Comparison of ENCODE assay signal across 10 cellular contexts in genomic region chr17:77182205-77182604, GRCh38. TPM values are rescaled to one million over a fixed set of nuclear protein-coding genes. Genes with fewer than 3 reads are reported as not detected.
DNase-seq lines count a peak whose midpoint lies in the region; ATAC-seq and TF ChIP-seq lines count a peak whose summit lies in the region.
"Had no signal": no experiment of that assay in that cellular context is flagged by ENCODE, and none has a peak within 500 bp of the region (broad histone marks: within the 10 kb centered on the region; RNA-seq: fewer than 3 reads in every experiment).

No MANE protein-coding gene starts in this region.

- H3K79me2 ChIP-seq in GM23248 (ENCODE audit: insufficient read depth) = peaks cover 100% of the 10 kb centered on the region

- no peak for ATAC-seq in sciatic nerve

- H3K9me3 ChIP-seq in BLaER1 treated with 17β-estradiol and CSF1 and Interleukin-3, amounts not matched to agents 10 nM and 100 nM (replicated peaks in 1 of 11) = peaks cover 0 to 15% (median 6%) of the 10 kb centered on the region in 11 experiments; a peak in 11 of 22 replicates
- no peaks in the 10 kb centered on the region for H3K9me3 ChIP-seq in GM23248 (ENCODE audit: low read depth)

- intact Hi-C loops in sciatic nerve (cut with DNase I) = no loop called here

- no peaks in the 10 kb centered on the region for H3K9me2 ChIP-seq in GM23248 (ENCODE audit: insufficient read depth)

- peaks cover 32% of the 10 kb centered on the region for H3K4me1 Mint-ChIP-seq in activated CD4-positive, alpha-beta memory T cell treated with anti-CD3 and anti-CD28 coated beads, Interleukin-2, amount 10 ng/mL, durations not matched to agents 7 days and 5 days
- H3K4me1 Mint-ChIP-seq in mesothelial cell of epicardium = peaks cover 26% of the 10 kb centered on the region

- H3K36me3 ChIP-seq in BLaER1 treated with 17β-estradiol and CSF1 and Interleukin-3, amounts not matched to agents 10 nM and 100 nM = peaks cover 0 to 67% (median 12%) of the 10 kb centered on the region in 11 experiments; a peak in 14 of 22 replicates
- no peaks in the 10 kb centered on the region for H3K36me3 ChIP-seq in GM23248 (ENCODE audit: low read depth)

- peaks cover 14% of the 10 kb centered on the region for H3K36me3 Mint-ChIP-seq in activated CD4-positive, alpha-beta memory T cell treated with anti-CD3 and anti-CD28 coated beads, Interleukin-2, amount 10 ng/mL, durations not matched to agents 7 days and 5 days (ENCODE audit: low read depth)
- H3K36me3 Mint-ChIP-seq in mesothelial cell of epicardium = no peaks in the 10 kb centered on the region

- POLR2A ChIA-PET in activated CD4-positive, alpha-beta memory T cell treated with anti-CD3 and anti-CD28 coated beads, Interleukin-2, amount 10 ng/mL, durations not matched to agents 7 days and 5 days (lab: Charles Lee) = interaction anchor here (1.7 to 3.0 kb wide), 4 partner anchors 22 to 94 kb away, joined by 5 to 18 read pairs (median 6); partner anchors contain the start of gene SEC14L1

- H3F3A ChIP-seq in GM23248 (ENCODE audit: insufficient read depth) = peaks cover 31% of the 10 kb centered on the region

- H3K9me3 Mint-ChIP-seq in activated CD4-positive, alpha-beta memory T cell treated with anti-CD3 and anti-CD28 coated beads, Interleukin-2, amount 10 ng/mL, durations not matched to agents 7 days and 5 days = no peaks in the 10 kb centered on the region
- no peaks in the 10 kb centered on the region for H3K9me3 Mint-ChIP-seq in mesothelial cell of epicardium

- no peak overlapping the region for H2AFZ ChIP-seq in GM23248

- peaks cover 38 to 74% (median 57%) of the 10 kb centered on the region in 10 experiments for H3K4me1 ChIP-seq in BLaER1 treated with 17β-estradiol and CSF1 and Interleukin-3, amounts not matched to agents 10 nM and 100 nM
- H3K4me1 ChIP-seq in GM23248 (ENCODE audit: insufficient read depth) = peaks cover 38% of the 10 kb centered on the region

- 69 to 76% methylated on average over 2 of the region's 2 CpGs for WGBS in GM23248 (ENCODE audit: low coverage in 1 of 2, low lambda C conversion rate in 2 of 2, missing lambda C conversion rate in 2 of 2), 2 experiments

- CTCF ChIA-PET in activated CD4-positive, alpha-beta memory T cell treated with anti-CD3 and anti-CD28 coated beads, Interleukin-2, amount 10 ng/mL, durations not matched to agents 7 days and 5 days (lab: Charles Lee) = interaction anchor here (0.6 to 2.0 kb wide), 5 partner anchors 10 to 1817 kb away, joined by 3 to 7 read pairs (median 4); partner anchors contain the start of gene SEC14L1

- peak overlapping the region; percentile 11 for H3K4me3 Mint-ChIP-seq in activated CD4-positive, alpha-beta memory T cell treated with anti-CD3 and anti-CD28 coated beads, Interleukin-2, amount 10 ng/mL, durations not matched to agents 7 days and 5 days
- H3K4me3 Mint-ChIP-seq in mesothelial cell of epicardium = no peak overlapping the region

- peak overlapping the region in 3 of 10 experiments; percentile 21 to 39 (median 28); a peak in 4 of 20 replicates for H3K4me3 ChIP-seq in BLaER1 treated with 17β-estradiol and CSF1 and Interleukin-3, amounts not matched to agents 10 nM and 100 nM
- 0 out of 2 replicates have a peak overlapping the region, but pooled peaks have one; percentile 4 for H3K4me3 ChIP-seq in GM23248

- in situ Hi-C loops in GM23248 (cut with MboI) = no loop called here

- H3K27ac Mint-ChIP-seq in activated CD4-positive, alpha-beta memory T cell treated with anti-CD3 and anti-CD28 coated beads, Interleukin-2, amount 10 ng/mL, durations not matched to agents 7 days and 5 days = peak overlapping the region; percentile 78
- H3K27ac Mint-ChIP-seq in mesothelial cell of epicardium = peak overlapping the region; percentile 80

- peaks cover 31 to 100% (median 58%) of the 10 kb centered on the region in 11 experiments; a peak in 21 of 22 replicates for H4K20me1 ChIP-seq in BLaER1 treated with 17β-estradiol and CSF1 and Interleukin-3, amounts not matched to agents 10 nM and 100 nM
- H4K20me1 ChIP-seq in GM23248 (ENCODE audit: insufficient read depth) = 0 out of 2 replicates have a peak, but pooled peaks cover 7% of the 10 kb centered on the region

- no peaks in the 10 kb centered on the region for H3K27me3 Mint-ChIP-seq in activated CD4-positive, alpha-beta memory T cell treated with anti-CD3 and anti-CD28 coated beads, Interleukin-2, amount 10 ng/mL, durations not matched to agents 7 days and 5 days
- no peaks in the 10 kb centered on the region for H3K27me3 Mint-ChIP-seq in mesothelial cell of epicardium (ENCODE audit: low read depth)

- H3K27ac ChIP-seq in BLaER1 treated with 17β-estradiol and CSF1 and Interleukin-3, amounts not matched to agents 10 nM and 100 nM = peak overlapping the region in 5 of 11 experiments; percentile 14 to 46 (median 34); a peak in 8 of 22 replicates
- H3K27ac ChIP-seq in GM23248 = no peak overlapping the region

- peak overlapping the region; percentile 54 to 93 (median 77) for H3K4me2 ChIP-seq in BLaER1 treated with 17β-estradiol and CSF1 and Interleukin-3, amounts not matched to agents 10 nM and 100 nM
- H3K4me2 ChIP-seq in GM23248 (ENCODE audit: unreplicated experiment) = peak overlapping the region; percentile 13

- peak overlapping the region in 3 of 11 experiments; percentile 39 to 55 (median 51); a peak in 6 of 22 replicates for H3K9ac ChIP-seq in BLaER1 treated with 17β-estradiol and CSF1 and Interleukin-3, amounts not matched to agents 10 nM and 100 nM
- no peak overlapping the region for H3K9ac ChIP-seq in GM23248

- no peak for TF ChIP-seq CTCF in mesothelial cell of epicardium (IDR thresholded peaks at IDR 0.05; ENCODE audit: unreplicated experiment)

- no peaks in the 10 kb centered on the region for H3K27me3 ChIP-seq in BLaER1 treated with 17β-estradiol and CSF1 and Interleukin-3, amounts not matched to agents 10 nM and 100 nM
- H3K27me3 ChIP-seq in GM23248 (replicated peaks; ENCODE audit: insufficient read depth) = no peaks in the 10 kb centered on the region

- DNase-seq in GM23248 (no peak), mesothelial cell of epicardium (ENCODE audit: low spot score in 2 of 2, unreplicated experiment in 2 of 2) (no peak), NK-92 (lab: John Stamatoyannopoulos, UW; ENCODE audit: unreplicated experiment) (no peak), sciatic nerve (ENCODE audit: low spot score) (no peak), T1000 (lab: John Stamatoyannopoulos, UW) (no peak)
- DNase-seq in activated CD4-positive, alpha-beta memory T cell treated with anti-CD3 and anti-CD28 coated beads, Interleukin-2, amount 10 ng/mL, durations not matched to agents 7 days and 5 days = no peak
- DNase-seq in stimulated activated CD4-positive, alpha-beta T cell treated with anti-CD3 and anti-CD28 coated beads, Interleukin-4, amount 100 ng/mL, for 1 hour = no peak
- DNase-seq: NCI-H2029, retina had no signal

RNA-seq across cellular contexts. Expression of gene SEC14L1, which starts 41.4 kb away (rescaled TPM):
- 24.4 and 27.4 TPM in 2 replicates for total RNA-seq in GM23248 (2014; rRNA removed; shearing (Covaris generic))
- 26.8 and 29.9 TPM in 2 replicates for polyA plus RNA-seq in GM23248 (2016; fragmentation: Nextera tagmentation; extraction: Ambion mirVana)
- total RNA-seq in activated CD4-positive, alpha-beta memory T cell treated with anti-CD3 and anti-CD28 coated beads, Interleukin-2, amount 10 ng/mL, durations not matched to agents 7 days and 5 days = 10 to 100 TPM; 77.2 to 82.2 TPM
- total RNA-seq in mesothelial cell of epicardium (42.6 to 47.6 TPM (median 47.0 TPM) in 3 replicates), sciatic nerve (130 TPM)
